16 cellular contexts compared by ENCODE assay signal in genomic region chr11:96329419-96329818, GRCh38. TPM values are rescaled to one million over a fixed set of nuclear protein-coding genes. Genes with fewer than 3 reads are reported as not detected.
A peak's percentile ranks its signal among the peaks of the same experiment; 100 is the strongest.
DNase-seq lines count a peak whose midpoint lies in the region; ATAC-seq and TF ChIP-seq lines count a peak whose summit lies in the region.
"Had no signal": no experiment of that assay in that cellular context is flagged by ENCODE, and none has a peak within 500 bp of the region (broad histone marks: within the 10 kb centered on the region; RNA-seq: fewer than 3 reads in every experiment).

No MANE protein-coding gene starts in this region.

- H3K4me3 ChIP-seq in lower lobe of right lung = no peak overlapping the region
- H3K4me3 ChIP-seq: uterus had no signal

- no peaks in the 10 kb centered on the region for H3K9me3 Mint-ChIP-seq in activated naive CD4-positive, alpha-beta T cell treated with anti-CD3 and anti-CD28 coated beads, Interleukin-2, amount 10 ng/mL, durations not matched to agents 7 days and 5 days
- H3K9me3 Mint-ChIP-seq in WTC11 = no peaks in the 10 kb centered on the region
- peaks cover 4% of the 10 kb centered on the region for H3K9me3 Mint-ChIP-seq in type B pancreatic cell
- H3K9me3 Mint-ChIP-seq: activated CD4-positive, alpha-beta T cell treated with anti-CD3 and anti-CD28 coated beads, Interleukin-2, amount 10 ng/mL, durations not matched to agents 7 days and 5 days had no signal

- H3K27ac ChIP-seq in lower lobe of right lung = peak overlapping the region; percentile 54
- H3K27ac ChIP-seq: uterus had no signal

- peaks cover 58% of the 10 kb centered on the region for H3K4me1 Mint-ChIP-seq in activated naive CD4-positive, alpha-beta T cell treated with anti-CD3 and anti-CD28 coated beads, Interleukin-2, amount 10 ng/mL, durations not matched to agents 7 days and 5 days
- H3K4me1 Mint-ChIP-seq in WTC11 (peaks cover 76% of the 10 kb centered on the region), type B pancreatic cell (ENCODE audit: unreplicated experiment) (peaks cover 53% of the 10 kb centered on the region)

- ATAC-seq in WTC11 (no peak), lower lobe of right lung (peak; percentile 79 to 94), HG02840 (IDR thresholded peaks at IDR 0.05; ENCODE audit: low FRiP score, unreplicated experiment) (no peak), GM19324 (IDR thresholded peaks at IDR 0.05; ENCODE audit: low FRiP score, unreplicated experiment) (no peak)
- ATAC-seq: sciatic nerve had no signal

- no peaks in the 10 kb centered on the region for H3K9me3 ChIP-seq in lower lobe of right lung
- H3K9me3 ChIP-seq: uterus had no signal

- H3K4me1 ChIP-seq in lower lobe of right lung = peaks cover 73% of the 10 kb centered on the region

- H3K27ac Mint-ChIP-seq in activated naive CD4-positive, alpha-beta T cell treated with anti-CD3 and anti-CD28 coated beads, Interleukin-2, amount 10 ng/mL, durations not matched to agents 7 days and 5 days = peak overlapping the region; percentile 68
- H3K27ac Mint-ChIP-seq in WTC11 (peak overlapping the region; percentile 11; the same call in 1 of the 2 replicates), type B pancreatic cell (peak overlapping the region; percentile 76)
- H3K27ac Mint-ChIP-seq: activated CD4-positive, alpha-beta T cell treated with anti-CD3 and anti-CD28 coated beads, Interleukin-2, amount 10 ng/mL, durations not matched to agents 7 days and 5 days had no signal

- H3K4me3 Mint-ChIP-seq in activated naive CD4-positive, alpha-beta T cell treated with anti-CD3 and anti-CD28 coated beads, Interleukin-2, amount 10 ng/mL, durations not matched to agents 7 days and 5 days = no peak overlapping the region
- no peak overlapping the region for H3K4me3 Mint-ChIP-seq in WTC11
- peak overlapping the region; percentile 29 for H3K4me3 Mint-ChIP-seq in type B pancreatic cell
- H3K4me3 Mint-ChIP-seq: activated CD4-positive, alpha-beta T cell treated with anti-CD3 and anti-CD28 coated beads, Interleukin-2, amount 10 ng/mL, durations not matched to agents 7 days and 5 days had no signal

- POLR2A ChIA-PET in WTC11 (lab: Charles Lee) = no interaction called here

- no peak for DNase-seq in activated naive CD4-positive, alpha-beta T cell treated with anti-CD3 and anti-CD28 coated beads, Interleukin-2, amount 10 ng/mL, durations not matched to agents 7 days and 5 days
- no peak for DNase-seq in activated naive CD4-positive, alpha-beta T cell (lab: John Stamatoyannopoulos, UW)
- DNase-seq in WTC11 (ENCODE audit: low spot score) (no peak), lower lobe of right lung (no peak), type B pancreatic cell (ENCODE audit: extremely low spot score, unreplicated experiment) (no peak), activated gamma-delta T cell treated with Interleukin-2 at 50 U/mL for 16 hours (no peak)
- DNase-seq: activated CD4-positive, alpha-beta T cell treated with anti-CD3 and anti-CD28 coated beads, Interleukin-2, amount 10 ng/mL, durations not matched to agents 7 days and 5 days; anterior cingulate cortex; hypothalamus; NCI-H1048; NCI-H446 treated with DMSO at 0.1 percent for 48 hours; SHP77 treated with DMSO at 0.1 percent for 48 hours; uterus had no signal

- intact Hi-C loops in lower lobe of right lung (cut with DNase I) = no loop called here

- TF ChIP-seq CTCF in WTC11 (IDR thresholded peaks at IDR 0.05) (no peak), lower lobe of right lung (IDR thresholded peaks at IDR 0.05) (no peak), type B pancreatic cell (conservative IDR thresholded peaks at IDR 0.05) (no peak)

- no peaks in the 10 kb centered on the region for H3K36me3 ChIP-seq in lower lobe of right lung
- H3K36me3 ChIP-seq: uterus had no signal

- no peaks in the 10 kb centered on the region for H3K27me3 ChIP-seq in lower lobe of right lung (ENCODE audit: low read depth)
- H3K27me3 ChIP-seq: uterus had no signal

- peaks cover 55% of the 10 kb centered on the region for H3K36me3 Mint-ChIP-seq in activated naive CD4-positive, alpha-beta T cell treated with anti-CD3 and anti-CD28 coated beads, Interleukin-2, amount 10 ng/mL, durations not matched to agents 7 days and 5 days
- H3K36me3 Mint-ChIP-seq in WTC11 = 0 out of 2 replicates have a peak, but pooled peaks cover 3% of the 10 kb centered on the region
- H3K36me3 Mint-ChIP-seq in type B pancreatic cell = peaks cover 19% of the 10 kb centered on the region

- CTCF ChIA-PET in activated naive CD4-positive, alpha-beta T cell treated with anti-CD3 and anti-CD28 coated beads, Interleukin-2, amount 10 ng/mL, durations not matched to agents 7 days and 5 days (lab: Charles Lee) = interaction anchor here (1.8 kb wide), 1 partner anchor 14 kb away, joined by 8 read pairs; the partner anchor contains the start of gene MAML2
- CTCF ChIA-PET in WTC11 (lab: Charles Lee) = interaction anchor here (2.9 kb wide), 1 partner anchor 14 kb away, joined by 13 read pairs; the partner anchor contains the start of gene MAML2

- H3K27me3 Mint-ChIP-seq in activated naive CD4-positive, alpha-beta T cell treated with anti-CD3 and anti-CD28 coated beads, Interleukin-2, amount 10 ng/mL, durations not matched to agents 7 days and 5 days = no peaks in the 10 kb centered on the region
- H3K27me3 Mint-ChIP-seq in WTC11 (ENCODE audit: low read depth) = no peaks in the 10 kb centered on the region
- no peaks in the 10 kb centered on the region for H3K27me3 Mint-ChIP-seq in type B pancreatic cell
- H3K27me3 Mint-ChIP-seq: activated CD4-positive, alpha-beta T cell treated with anti-CD3 and anti-CD28 coated beads, Interleukin-2, amount 10 ng/mL, durations not matched to agents 7 days and 5 days had no signal

TF ChIP-seq in WTC11, 78 proteins besides CTCF, POLR2A, EP300 and RAD21:
- TF ChIP-seq NR3C1 (CRISPR knock-in tag; conservative IDR thresholded peaks at IDR 0.05; ENCODE audit: low read depth) (no peak), CDX4 (CRISPR knock-in tag; IDR thresholded peaks at IDR 0.05; ENCODE audit: borderline replicate concordance) (no peak), IRF1 (CRISPR knock-in tag; IDR thresholded peaks at IDR 0.05) (no peak), GABPB1 (CRISPR knock-in tag; IDR thresholded peaks at IDR 0.05) (no peak)

RNA-seq across cellular contexts. Expression of gene MAML2, which starts 13.6 kb away (rescaled TPM):
- total RNA-seq in WTC11 (2021) (5.1 to 8.1 TPM (median 5.2 TPM) in 3 replicates), lower lobe of right lung (31.5 TPM), type B pancreatic cell (ENCODE audit: low replicate concordance) (20.8 and 33.6 TPM in 2 replicates)

Comparison
In these comparisons a context has a peak if more than half of its experiments do, and no peak if none do; other contexts are left out.
1. H3K27ac Mint-ChIP-seq: peak in every context shown above with its lines; median percentile 76 in type B pancreatic cell; 68 in activated naive CD4-positive, alpha-beta T cell treated with anti-CD3 and anti-CD28 coated beads, Interleukin-2, amount 10 ng/mL, durations not matched to agents 7 days and 5 days; 11 in WTC11.
2. ATAC-seq: peak in lower lobe of right lung (2 of 2); none in WTC11 (single experiment), HG02840 (single experiment) and GM19324 (single experiment).